ENCODE assay signal across 12 cellular contexts in genomic region chr2:174776223-174776622, GRCh38. TPM values are rescaled to one million over a fixed set of nuclear protein-coding genes. Genes with fewer than 3 reads are reported as not detected.
DNase-seq lines count a peak whose midpoint lies in the region; ATAC-seq and TF ChIP-seq lines count a peak whose summit lies in the region.
"Had no signal": no experiment of that assay in that cellular context is flagged by ENCODE, and none has a peak within 500 bp of the region (broad histone marks: within the 10 kb centered on the region; RNA-seq: fewer than 3 reads in every experiment).

No MANE protein-coding gene starts in this region.

- peak overlapping the region; percentile 90 for H3K27ac Mint-ChIP-seq in glutamatergic neuron (ENCODE audit: unreplicated experiment)

- H3K4me1 ChIP-seq in BE2C = peaks cover 7% of the 10 kb centered on the region; the same call in 1 of the 2 replicates
- H3K4me1 ChIP-seq in sigmoid colon = peaks cover 0 to 20% (median 8%) of the 10 kb centered on the region in 4 donors

- H3K36me3 ChIP-seq in BE2C (no peaks in the 10 kb centered on the region), WERI-Rb-1 (no peaks in the 10 kb centered on the region), sigmoid colon (no peaks in the 10 kb centered on the region)
- H3K36me3 ChIP-seq: MG63 had no signal

- ATAC-seq in GM18511 (IDR thresholded peaks at IDR 0.05; ENCODE audit: unreplicated experiment) (no peak), GM18858 (IDR thresholded peaks at IDR 0.05; ENCODE audit: unreplicated experiment) (no peak)

- H3K27me3 Mint-ChIP-seq in glutamatergic neuron (ENCODE audit: unreplicated experiment) = peaks cover 7% of the 10 kb centered on the region

- no peaks in the 10 kb centered on the region for H3K27me3 ChIP-seq in BE2C
- no peaks in the 10 kb centered on the region for H3K27me3 ChIP-seq in WERI-Rb-1 (ENCODE audit: insufficient read depth, low read depth, severe bottlenecking)
- H3K27me3 ChIP-seq in sigmoid colon = no peaks in the 10 kb centered on the region
- H3K27me3 ChIP-seq: MG63 had no signal

- peaks cover 50% of the 10 kb centered on the region for H3K4me1 Mint-ChIP-seq in glutamatergic neuron (ENCODE audit: low read depth, unreplicated experiment)

- no peak overlapping the region for H3K27ac ChIP-seq in WERI-Rb-1
- no peak overlapping the region for H3K27ac ChIP-seq in sigmoid colon

- TF ChIP-seq CTCF in BE2C (IDR thresholded peaks at IDR 0.05; ENCODE audit: low read depth, low read length) = peak; percentile 35
- peak; percentile 64 for TF ChIP-seq CTCF in GM12873 (IDR thresholded peaks at IDR 0.05; ENCODE audit: insufficient read depth, low read depth, low read length, missing control alignments)
- peak; percentile 62 for TF ChIP-seq CTCF in WERI-Rb-1 (IDR thresholded peaks at IDR 0.05; ENCODE audit: low read depth, low read length)
- TF ChIP-seq CTCF in glutamatergic neuron (IDR thresholded peaks at IDR 0.05; ENCODE audit: partially characterized antibody, unreplicated experiment) = peak; percentile 66
- TF ChIP-seq CTCF in sigmoid colon (IDR thresholded peaks at IDR 0.05) = no peak

- no peak overlapping the region for H3K4me3 ChIP-seq in BE2C (ENCODE audit: low read depth, low read length)
- no peak overlapping the region for H3K4me3 ChIP-seq in WERI-Rb-1 (ENCODE audit: low read depth, low read length)
- no peak overlapping the region for H3K4me3 ChIP-seq in sigmoid colon
- H3K4me3 ChIP-seq: MG63 had no signal

- TF ChIP-seq POLR2A in sigmoid colon (IDR thresholded peaks at IDR 0.05) = no peak

- H3K9me3 Mint-ChIP-seq in glutamatergic neuron (ENCODE audit: unreplicated experiment) = peaks cover 12% of the 10 kb centered on the region

- DNase-seq in BE2C (no peak), WERI-Rb-1 (no peak), glutamatergic neuron (peak; percentile 52), sigmoid colon (no peak), hepatic stellate cell (ENCODE audit: low spot score) (no peak)
- DNase-seq: activated effector memory CD4-positive, alpha-beta T cell treated with Interleukin-2 at 50 U/mL for 16 hours; MG63; NCI-H526 treated with DMSO at 0.1 percent for 48 hours; T-helper 9 cell had no signal

- H3K9me3 ChIP-seq in BE2C (no peaks in the 10 kb centered on the region), WERI-Rb-1 (ENCODE audit: severe bottlenecking) (no peaks in the 10 kb centered on the region), sigmoid colon (no peaks in the 10 kb centered on the region)
- H3K9me3 ChIP-seq: MG63 had no signal

- no peaks in the 10 kb centered on the region for H3K36me3 Mint-ChIP-seq in glutamatergic neuron (ENCODE audit: unreplicated experiment)

- WGBS in sigmoid colon, 2 donors = 84 to 90% methylated on average over 6 of the region's 6 CpGs

- TF ChIP-seq EP300 in sigmoid colon (IDR thresholded peaks at IDR 0.05) = no peak

- H3K4me3 Mint-ChIP-seq in glutamatergic neuron (ENCODE audit: unreplicated experiment) = peak overlapping the region; percentile 50

- intact Hi-C loops in sigmoid colon (cut with DNase I) = no loop called here

RNA-seq across cellular contexts. Expression of gene CHRNA1, which starts 12.0 kb away (rescaled TPM):
- polyA plus RNA-seq in BE2C (2012; ENCODE audit: insufficient read depth, insufficient read length, low read depth) = not detected
- total RNA-seq in glutamatergic neuron (ENCODE audit: unreplicated experiment) (161 TPM), sigmoid colon (not detected)
- 1 to 10 TPM in 2 of 3 donors, under 1 TPM in 1; 0.32 to 2.1 (median 1.2) TPM for polyA plus RNA-seq in sigmoid colon

Comparison
In these comparisons a context has a peak if more than half of its experiments do, and no peak if none do; other contexts are left out.
1. CTCF ChIP-seq: peak in BE2C (single experiment), GM12873 (single experiment), WERI-Rb-1 (single experiment) and glutamatergic neuron (single experiment); none in sigmoid colon (0 of 4).
2. RNA of gene CHRNA1, which starts 12.0 kb away (total RNA-seq): 161 TPM in glutamatergic neuron (single experiment); not detected in sigmoid colon; every median in the first group is over 100 times any median in the second.